Comparison of ENCODE assay signal across 1 cellular context in genomic region chr4:10115657-10116624, GRCh38.
TF ChIP-seq lines count a peak whose summit lies in the region.

No MANE protein-coding gene starts in this region.

TF ChIP-seq in K562, 482 proteins besides CTCF, POLR2A, EP300 and RAD21 (continued from another document and continues in another):
- TF ChIP-seq NKRF (IDR thresholded peaks at IDR 0.05; ENCODE audit: borderline replicate concordance): peak; percentile 63
- TF ChIP-seq YY1 (IDR thresholded peaks at IDR 0.05; ENCODE audit: borderline replicate concordance in 1 of 3, control insufficient read depth in 1 of 3, extremely low read depth in 1 of 3, insufficient read depth in 3 of 3, insufficient read length in 1 of 3, insufficient replicate concordance in 2 of 3, low read depth in 1 of 3, low read length in 2 of 3): peak in 1 of 3 experiments; percentile 6
- TF ChIP-seq PRPF4 (IDR thresholded peaks at IDR 0.05; ENCODE audit: insufficient read depth, low read depth, low read length, poor library complexity, severe bottlenecking): peak; percentile 17
- TF ChIP-seq ZBTB33 (CRISPR knock-in tag; IDR thresholded peaks at IDR 0.05): no peak
- TF ChIP-seq RBFOX2 (IDR thresholded peaks at IDR 0.05; ENCODE audit: low read depth, low read length): peak; percentile 88
- 0 out of 2 replicates have a peak, but pooled peaks have one; percentile 26 for TF ChIP-seq ZNF232 (CRISPR knock-in tag; IDR thresholded peaks at IDR 0.05)
- TF ChIP-seq ZBTB40 (IDR thresholded peaks at IDR 0.05): 0 out of 2 replicates have a peak, but pooled peaks have one; percentile 19
- TF ChIP-seq ZBTB40 (CRISPR knock-in tag; IDR thresholded peaks at IDR 0.05): no peak
- no peak for TF ChIP-seq RNF2 (IDR thresholded peaks at IDR 0.05)
- no peak for TF ChIP-seq CREB3L1 (IDR thresholded peaks at IDR 0.05; ENCODE audit: borderline replicate concordance, low read depth)
- 0 out of 2 replicates have a peak, but pooled peaks have one; percentile 3 for TF ChIP-seq EGR1 (conservative IDR thresholded peaks at IDR 0.05)
- 0 out of 2 replicates have a peak, but pooled peaks have one; percentile 1 for TF ChIP-seq SAFB (IDR thresholded peaks at IDR 0.05; ENCODE audit: borderline replicate concordance, low read depth, low read length)
- peak; percentile 16; the same call in 1 of the 2 replicates for TF ChIP-seq SMAD4 (CRISPR knock-in tag; conservative IDR thresholded peaks at IDR 0.05)
- TF ChIP-seq SMC3 (conservative IDR thresholded peaks at IDR 0.05; ENCODE audit: insufficient read depth, low read depth, low read length): no peak
- no peak for TF ChIP-seq SRSF3 (IDR thresholded peaks at IDR 0.05; ENCODE audit: insufficient read depth, low read length)
- peak; percentile 49; the same call in 1 of the 2 replicates for TF ChIP-seq KAT7 (CRISPR knock-in tag; IDR thresholded peaks at IDR 0.05; ENCODE audit: borderline replicate concordance)
- TF ChIP-seq ARID4B (CRISPR knock-in tag; IDR thresholded peaks at IDR 0.05): peak; percentile 54
- TF ChIP-seq LARP7 (IDR thresholded peaks at IDR 0.05): no peak
- TF ChIP-seq BRD4 (IDR thresholded peaks at IDR 0.05): 0 out of 2 replicates have a peak, but pooled peaks have one; percentile 25
- no peak for TF ChIP-seq RBM34 (IDR thresholded peaks at IDR 0.05; ENCODE audit: borderline replicate concordance, insufficient read depth, low read length)
- peak in 1 of 2 experiments; percentile 44; a peak in 3 of 4 replicates for TF ChIP-seq MNT (conservative IDR thresholded peaks at IDR 0.05)
- peak; percentile 47 for TF ChIP-seq GABPB1 (CRISPR knock-in tag; IDR thresholded peaks at IDR 0.05)
- no peak for TF ChIP-seq CBFB (CRISPR knock-in tag; IDR thresholded peaks at IDR 0.05)
- TF ChIP-seq MLLT1 (IDR thresholded peaks at IDR 0.05): peak in 1 of 2 experiments; percentile 61; a peak in 1 of 4 replicates
- TF ChIP-seq ZBTB43 (CRISPR knock-in tag; IDR thresholded peaks at IDR 0.05): 0 out of 2 replicates have a peak, but pooled peaks have one; percentile 17
